24 cellular contexts compared by ENCODE assay signal in the genomic region with DNA sequence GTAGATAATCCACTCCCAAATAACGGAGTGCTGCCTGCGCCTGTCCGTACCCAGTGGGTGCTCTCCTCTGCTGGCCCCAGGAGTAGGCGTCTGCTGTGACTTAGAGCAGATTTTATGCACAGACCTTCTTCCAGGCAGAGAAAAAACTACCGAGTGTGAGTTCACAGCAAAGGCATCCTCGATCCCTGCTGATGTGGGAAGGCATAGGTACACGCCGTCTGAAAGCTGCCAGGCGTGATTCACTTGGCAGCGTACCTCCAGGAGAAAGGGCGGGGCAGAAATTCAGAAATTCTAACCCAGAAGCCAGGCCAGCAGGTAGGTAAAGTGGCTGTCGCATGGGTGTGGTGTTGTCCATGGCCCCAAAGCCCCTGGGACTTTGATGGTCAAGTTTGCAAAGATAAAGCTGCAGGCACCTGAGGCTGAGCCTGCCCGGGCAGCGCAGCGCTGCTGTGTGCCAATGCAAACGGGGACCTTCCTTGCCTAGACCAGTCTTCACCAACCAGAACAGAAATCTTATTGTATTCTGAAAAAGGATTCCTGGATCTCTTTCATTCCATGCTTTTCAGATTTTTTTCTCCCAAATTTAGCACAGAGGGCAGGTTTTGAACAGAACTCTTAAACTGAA. TPM values are rescaled to one million over a fixed set of nuclear protein-coding genes. Genes with fewer than 3 reads are reported as not detected.
DNase-seq lines count a peak whose midpoint lies in the region; TF ChIP-seq lines count a peak whose summit lies in the region.
"Had no signal": no experiment of that assay in that cellular context is flagged by ENCODE, and none has a peak within 500 bp of the region (broad histone marks: within the 10 kb centered on the region; RNA-seq: fewer than 3 reads in every experiment).

No MANE protein-coding gene starts in this region.

- intact Hi-C loops in vagina (cut with DNase I) = no loop called here

- peaks cover 76% of the 10 kb centered on the region for H3K4me1 ChIP-seq in vagina

- no peaks in the 10 kb centered on the region for H3K27me3 Mint-ChIP-seq in osteocyte (ENCODE audit: unreplicated experiment)

- H3K27ac ChIP-seq in WERI-Rb-1 (no peak overlapping the region), epithelial cell of prostate (peak overlapping the region; percentile 37), vagina (peak overlapping the region; percentile 87)
- H3K27ac ChIP-seq: colonic mucosa, HL-60, SK-N-MC had no signal

- TF ChIP-seq POLR2A in vagina (IDR thresholded peaks at IDR 0.05) = no peak

- peak overlapping the region; percentile 82 for H3K27ac Mint-ChIP-seq in osteocyte (ENCODE audit: unreplicated experiment)
- H3K27ac Mint-ChIP-seq: activated CD8-positive, alpha-beta memory T cell treated with anti-CD3 and anti-CD28 coated beads, Interleukin-2, amount 10 ng/mL, durations not matched to agents 7 days and 5 days; B cell; immature natural killer cell; memory B cell; stimulated activated naive CD8-positive, alpha-beta T cell treated with anti-CD3 and anti-CD28 coated beads, Interleukin-15, amount 100 ng/mL, for 72 hours had no signal

- no peaks in the 10 kb centered on the region for H3K9me3 Mint-ChIP-seq in osteocyte (ENCODE audit: unreplicated experiment)
- H3K9me3 Mint-ChIP-seq: stimulated activated naive CD8-positive, alpha-beta T cell treated with anti-CD3 and anti-CD28 coated beads, Interleukin-15, amount 100 ng/mL, for 72 hours had no signal

- H3K4me3 Mint-ChIP-seq in osteocyte (ENCODE audit: unreplicated experiment) = no peak overlapping the region
- H3K4me3 Mint-ChIP-seq: activated CD8-positive, alpha-beta memory T cell treated with anti-CD3 and anti-CD28 coated beads, Interleukin-2, amount 10 ng/mL, durations not matched to agents 7 days and 5 days; B cell; immature natural killer cell; memory B cell; stimulated activated naive CD8-positive, alpha-beta T cell treated with anti-CD3 and anti-CD28 coated beads, Interleukin-15, amount 100 ng/mL, for 72 hours had no signal

- no peaks in the 10 kb centered on the region for H3K9me3 ChIP-seq in WERI-Rb-1 (ENCODE audit: severe bottlenecking)
- H3K9me3 ChIP-seq in vagina = peaks cover 3% of the 10 kb centered on the region
- H3K9me3 ChIP-seq: adrenal gland, colonic mucosa had no signal

- peaks cover 27% of the 10 kb centered on the region for H3K36me3 Mint-ChIP-seq in osteocyte (ENCODE audit: unreplicated experiment)
- H3K36me3 Mint-ChIP-seq: immature natural killer cell, memory B cell had no signal

- TF ChIP-seq CTCF in WERI-Rb-1 (IDR thresholded peaks at IDR 0.05; ENCODE audit: low read depth, low read length) (no peak), osteocyte (IDR thresholded peaks at IDR 0.05) (no peak), vagina (IDR thresholded peaks at IDR 0.05) (no peak)

- H3K4me1 Mint-ChIP-seq in osteocyte (ENCODE audit: unreplicated experiment) = peaks cover 85% of the 10 kb centered on the region

- H3K36me3 ChIP-seq in WERI-Rb-1 (no peaks in the 10 kb centered on the region), vagina (no peaks in the 10 kb centered on the region)
- H3K36me3 ChIP-seq: adrenal gland, colonic mucosa had no signal

- no peak overlapping the region for H3K4me3 ChIP-seq in WERI-Rb-1 (ENCODE audit: low read depth, low read length)
- no peak overlapping the region for H3K4me3 ChIP-seq in vagina
- H3K4me3 ChIP-seq: adrenal gland, colonic mucosa, SK-N-MC had no signal

- no peaks in the 10 kb centered on the region for H3K27me3 ChIP-seq in WERI-Rb-1 (ENCODE audit: insufficient read depth, low read depth, severe bottlenecking)
- no peaks in the 10 kb centered on the region for H3K27me3 ChIP-seq in vagina
- H3K27me3 ChIP-seq: adrenal gland, colonic mucosa had no signal

- peak; percentile 2 for DNase-seq in WERI-Rb-1
- DNase-seq in epithelial cell of prostate (ENCODE audit: low read depth, low spot score) = peak; percentile 83
- no peak for DNase-seq in osteocyte (ENCODE audit: extremely low spot score, unreplicated experiment)
- no peak for DNase-seq in vagina (ENCODE audit: extremely low spot score in 2 of 2)
- no peak for DNase-seq in occipital lobe (lab: John Stamatoyannopoulos, UW)
- DNase-seq in NCI-H146 (lab: John Stamatoyannopoulos, UW) = no peak
- DNase-seq in islet precursor cell = no peak
- DNase-seq: activated CD4-positive, CD25-positive, alpha-beta regulatory T cell treated with anti-CD3 and anti-CD28 coated beads, Interleukin-2, amount 50 U/mL, for 72 hours; activated CD8-positive, alpha-beta memory T cell treated with anti-CD3 and anti-CD28 coated beads, Interleukin-2, amount 10 ng/mL, durations not matched to agents 7 days and 5 days; Calu3; colonic mucosa; immature natural killer cell; KG1; NCI-H1048; NCI-H2107; NCI-H69; right cardiac atrium; stimulated activated naive CD8-positive, alpha-beta T cell treated with anti-CD3 and anti-CD28 coated beads, Interleukin-15, amount 100 ng/mL, for 72 hours; T1000 had no signal

RNA-seq across cellular contexts. Expression of a gene that starts 36.3 kb away (rescaled TPM):
- total RNA-seq in osteocyte (2,001 and 2,067 TPM in 2 replicates), vagina (180 TPM), occipital lobe (56.8 TPM)
- total RNA-seq: activated CD8-positive, alpha-beta memory T cell treated with anti-CD3 and anti-CD28 coated beads, Interleukin-2, amount 10 ng/mL, durations not matched to agents 7 days and 5 days had no signal

RNA-seq across cellular contexts. Expression of a gene that starts 36.4 kb away (rescaled TPM):
- total RNA-seq in osteocyte = 3,181 and 3,589 TPM in 2 replicates
- 178 TPM for total RNA-seq in vagina
- 67.8 TPM for total RNA-seq in occipital lobe
- total RNA-seq: activated CD8-positive, alpha-beta memory T cell treated with anti-CD3 and anti-CD28 coated beads, Interleukin-2, amount 10 ng/mL, durations not matched to agents 7 days and 5 days; B cell had no signal

Comparison
In these comparisons a context has a peak if more than half of its experiments do, and no peak if none do; other contexts are left out.
1. DNase-seq: peak in WERI-Rb-1 (single experiment) and epithelial cell of prostate (single experiment); none in osteocyte (single experiment), vagina (0 of 2), occipital lobe (single experiment), NCI-H146 (single experiment) and islet precursor cell (single experiment).
2. RNA of a gene that starts 36.3 kb away (total RNA-seq): 2,001 to 2,067 TPM in osteocyte; 180 TPM in vagina (single experiment) and 56.8 TPM in occipital lobe (single experiment); every median in the first group is over 10 times any median in the second.
3. RNA of a gene that starts 36.4 kb away (total RNA-seq): 3,181 to 3,589 TPM in osteocyte; 178 TPM in vagina (single experiment) and 67.8 TPM in occipital lobe (single experiment); every median in the first group is over 10 times any median in the second.